ENCODE assay signal across 29 cellular contexts in genomic region chr3:141009496-141009895, GRCh38. TPM values are rescaled to one million over a fixed set of nuclear protein-coding genes. Genes with fewer than 3 reads are reported as not detected.
"Had no signal": no experiment of that assay in that cellular context is flagged by ENCODE, and none has a peak within 500 bp of the region (broad histone marks: within the 10 kb centered on the region; RNA-seq: fewer than 3 reads in every experiment).

No MANE protein-coding gene starts in this region.

- ATAC-seq: psoas muscle; right cardiac atrium; right lobe of liver; stimulated activated effector memory CD8-positive, alpha-beta T cell treated with anti-CD3 and anti-CD28 coated beads, Interleukin-12 subunit alpha, Interleukin-12 subunit beta, amount 100 ng/mL, for 72 hours; stimulated activated naive B cell treated with anti-CD40 and anti-IgM and Interleukin-4, amounts not matched to agents 10 μg/mL and 1 μg/mL and 100 μg/mL, for 72 hours had no signal

- DNase-seq: occipital lobe; ovary; posterior cingulate gyrus; psoas muscle; right cardiac atrium; right lobe of liver; sigmoid colon; small intestine; stimulated activated CD4-positive, alpha-beta T cell treated with anti-CD3 and anti-CD28 coated beads, Interleukin-15, amount 100 ng/mL, for 24 hours; stimulated activated CD4-positive, alpha-beta T cell treated with anti-CD3 and anti-CD28 coated beads, Interleukin-2, amount 100 ng/mL, for 24 hours; stimulated activated CD4-positive, alpha-beta T cell treated with anti-CD3 and anti-CD28 coated beads, Interleukin-2, amount 100 ng/mL, for 48 hours; stimulated activated CD4-positive, alpha-beta T cell treated with anti-CD3 and anti-CD28 coated beads, Interleukin-4, amount 100 ng/mL, for 24 hours; stimulated activated naive B cell treated with anti-CD40 and anti-IgM and Interleukin-4, amounts not matched to agents 10 μg/mL and 1 μg/mL and 100 μg/mL, for 72 hours; stimulated activated naive CD4-positive, alpha-beta T cell treated with Interleukin-2 at 50 U/mL for 16 hours; stomach; thyroid gland; trophoblast cell; upper lobe of left lung had no signal

- H3K27me3 ChIP-seq: ovary, sigmoid colon, thyroid gland, upper lobe of left lung, vagina had no signal

- H3K36me3 ChIP-seq: neural progenitor cell, ovary, right lobe of liver, sigmoid colon, stomach, thoracic aorta, thyroid gland, tibial nerve, upper lobe of left lung, vagina had no signal

- H3K27ac Mint-ChIP-seq: nephron; neural progenitor cell; progenitor cell of endocrine pancreas; stimulated activated effector memory CD8-positive, alpha-beta T cell treated with anti-CD3 and anti-CD28 coated beads, Interleukin-12 subunit alpha, Interleukin-12 subunit beta, amount 100 ng/mL, for 72 hours; stimulated activated naive B cell treated with anti-CD40 and anti-IgM and Interleukin-4, amounts not matched to agents 10 μg/mL and 1 μg/mL and 100 μg/mL, for 72 hours; stimulated activated naive CD8-positive, alpha-beta T cell treated with anti-CD3 and anti-CD28 coated beads, Interleukin-15, Interleukin-2, amounts not matched to agents 100 ng/mL and 50 ng/mL, for 24 hours had no signal

- H3K79me2 ChIP-seq: parathyroid adenoma had no signal

- H3K9ac ChIP-seq: neural progenitor cell, parathyroid adenoma had no signal

- H3K4me3 ChIP-seq: neural progenitor cell, ovary, psoas muscle, right lobe of liver, sigmoid colon, stomach, thoracic aorta, thyroid gland, tibial nerve, upper lobe of left lung, vagina had no signal

- H3K9me3 Mint-ChIP-seq: nephron; stimulated activated effector memory CD8-positive, alpha-beta T cell treated with anti-CD3 and anti-CD28 coated beads, Interleukin-12 subunit alpha, Interleukin-12 subunit beta, amount 100 ng/mL, for 72 hours; stimulated activated naive B cell treated with anti-CD40 and anti-IgM and Interleukin-4, amounts not matched to agents 10 μg/mL and 1 μg/mL and 100 μg/mL, for 72 hours; stimulated activated naive CD8-positive, alpha-beta T cell treated with anti-CD3 and anti-CD28 coated beads, Interleukin-15, Interleukin-2, amounts not matched to agents 100 ng/mL and 50 ng/mL, for 24 hours had no signal

- H3K9me3 ChIP-seq: ovary, psoas muscle, right lobe of liver, sigmoid colon, stomach, thoracic aorta, thyroid gland, tibial nerve, upper lobe of left lung, vagina had no signal

- H3K27ac ChIP-seq: neural progenitor cell, ovary, parathyroid adenoma, psoas muscle, right lobe of liver, sigmoid colon, stomach, thoracic aorta, thyroid gland, tibial nerve, upper lobe of left lung, vagina had no signal

- H2AFZ ChIP-seq: neural progenitor cell, parathyroid adenoma had no signal

- H3K4me2 ChIP-seq: neural progenitor cell had no signal

- H3K4me3 Mint-ChIP-seq: nephron; neural progenitor cell; stimulated activated effector memory CD8-positive, alpha-beta T cell treated with anti-CD3 and anti-CD28 coated beads, Interleukin-12 subunit alpha, Interleukin-12 subunit beta, amount 100 ng/mL, for 72 hours; stimulated activated naive B cell treated with anti-CD40 and anti-IgM and Interleukin-4, amounts not matched to agents 10 μg/mL and 1 μg/mL and 100 μg/mL, for 72 hours; stimulated activated naive CD8-positive, alpha-beta T cell treated with anti-CD3 and anti-CD28 coated beads, Interleukin-15, Interleukin-2, amounts not matched to agents 100 ng/mL and 50 ng/mL, for 24 hours had no signal

- H3K4me1 ChIP-seq: neural progenitor cell, parathyroid adenoma, right lobe of liver, sigmoid colon, thyroid gland, tibial nerve, upper lobe of left lung, vagina had no signal

- H3K36me3 Mint-ChIP-seq: neural progenitor cell; stimulated activated effector memory CD8-positive, alpha-beta T cell treated with anti-CD3 and anti-CD28 coated beads, Interleukin-12 subunit alpha, Interleukin-12 subunit beta, amount 100 ng/mL, for 72 hours; stimulated activated naive B cell treated with anti-CD40 and anti-IgM and Interleukin-4, amounts not matched to agents 10 μg/mL and 1 μg/mL and 100 μg/mL, for 72 hours had no signal

RNA-seq across cellular contexts. Expression of gene SPSB4, which starts 41.7 kb away (rescaled TPM):
- total RNA-seq: osteoblast, renal cortical epithelial cell had no signal
